In the genomic region with DNA sequence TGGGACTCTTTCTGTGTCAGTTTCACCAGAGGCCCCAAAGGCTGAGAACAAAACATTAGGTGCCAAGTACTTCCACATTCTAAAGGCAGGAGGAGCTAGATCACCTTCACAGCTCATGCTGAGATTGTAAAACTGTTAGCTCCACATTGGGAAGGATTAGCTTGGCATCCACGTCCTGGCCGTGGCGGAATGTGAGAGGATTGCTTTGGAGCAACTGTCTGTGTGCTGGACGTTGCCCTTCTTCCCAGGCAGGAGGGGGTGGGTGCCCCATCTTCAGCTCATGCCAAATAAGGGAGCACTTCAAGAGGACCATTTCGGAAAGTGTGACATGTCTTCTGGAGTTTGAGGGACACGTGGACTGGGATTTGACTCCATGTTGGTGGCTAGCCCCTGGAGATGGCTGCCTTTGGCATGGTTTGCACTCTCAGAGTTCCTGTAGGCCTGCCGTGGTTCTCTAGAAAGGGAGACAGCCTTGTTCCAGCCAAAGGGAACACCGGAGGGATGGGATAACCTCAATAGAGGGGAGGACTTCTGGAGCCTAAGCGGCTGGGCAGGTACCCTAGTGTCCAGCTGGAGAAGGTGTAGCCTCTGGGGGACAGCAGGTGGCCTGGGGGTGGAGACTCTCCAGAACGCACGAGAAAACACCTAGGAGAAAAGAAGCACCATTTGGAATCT, we compare ENCODE assay signal across 10 cellular contexts. TPM values are rescaled to one million over a fixed set of nuclear protein-coding genes. Genes with fewer than 3 reads are reported as not detected.
DNase-seq lines count a peak whose midpoint lies in the region; ATAC-seq and TF ChIP-seq lines count a peak whose summit lies in the region.
"Had no signal": no experiment of that assay in that cellular context is flagged by ENCODE, and none has a peak within 500 bp of the region (broad histone marks: within the 10 kb centered on the region; RNA-seq: fewer than 3 reads in every experiment).

No MANE protein-coding gene starts in this region.

- in situ Hi-C loops in SK-MEL-5 (cut with HindIII; ENCODE audit: low pct_unique_long_range_greater_than_20kb, low sequenced_read_pairs): no loop called here

- no peak for ATAC-seq in GM19467 (IDR thresholded peaks at IDR 0.05; ENCODE audit: unreplicated experiment)

- TF ChIP-seq CTCF in AG09319 (IDR thresholded peaks at IDR 0.05; ENCODE audit: low read depth, low read length): peak; percentile 23

- DNase-seq in AG09319 (ENCODE audit: extremely low read depth, low read depth) (no peak), H4 (ENCODE audit: low spot score) (peak; percentile 31), SK-MEL-5 (ENCODE audit: low read depth, low spot score) (peak; percentile 65), iPS-NIHi7 (ENCODE audit: extremely low spot score) (peak; percentile 68), KG1 (lab: John Stamatoyannopoulos, UW) (no peak), NCI-H1436 (lab: John Stamatoyannopoulos, UW) (no peak), NCI-H1417 (lab: John Stamatoyannopoulos, UW) (no peak)
- DNase-seq: activated gamma-delta T cell; NK-92 treated with Interleukin-12 subunit alpha and Interleukin-12 subunit beta, amount 100 ng/mL, for 24 hours had no signal

RNA-seq across cellular contexts. Expression of a gene that starts 19.9 kb away (rescaled TPM):
- 19.4 and 21.0 TPM in 2 replicates for total RNA-seq in H4 (2014; rRNA removed; shearing (Covaris generic))
- 17.8 and 21.0 TPM in 2 replicates for total RNA-seq in SK-MEL-5 (2014; rRNA removed; shearing (Covaris generic))
- 11.0 and 14.4 TPM in 2 replicates for polyA plus RNA-seq in SK-MEL-5 (2015; cell fraction: cytosol; rRNA removed)
- polyA plus RNA-seq in SK-MEL-5 (2015; cell fraction: nucleus; rRNA removed): 8.1 and 19.5 TPM in 2 replicates

RNA-seq across cellular contexts. Expression of a gene that starts 38.5 kb away (rescaled TPM):
- total RNA-seq in H4 (2014; rRNA removed; shearing (Covaris generic)): 45.9 and 61.2 TPM in 2 replicates
- total RNA-seq in SK-MEL-5 (2014; rRNA removed; shearing (Covaris generic)): 49.6 and 56.2 TPM in 2 replicates
- polyA plus RNA-seq in SK-MEL-5 (2015; cell fraction: cytosol; rRNA removed): 43.3 and 50.1 TPM in 2 replicates
- polyA plus RNA-seq in SK-MEL-5 (2015; cell fraction: nucleus; rRNA removed): 182 and 211 TPM in 2 replicates

Comparison
In these comparisons a context has a peak if more than half of its experiments do, and no peak if none do; other contexts are left out.
1. DNase-seq: peak in H4 (single experiment), SK-MEL-5 (single experiment) and iPS-NIHi7 (single experiment); none in AG09319 (single experiment), KG1 (single experiment), NCI-H1436 (single experiment) and NCI-H1417 (0 of 3).